In the genomic region with DNA sequence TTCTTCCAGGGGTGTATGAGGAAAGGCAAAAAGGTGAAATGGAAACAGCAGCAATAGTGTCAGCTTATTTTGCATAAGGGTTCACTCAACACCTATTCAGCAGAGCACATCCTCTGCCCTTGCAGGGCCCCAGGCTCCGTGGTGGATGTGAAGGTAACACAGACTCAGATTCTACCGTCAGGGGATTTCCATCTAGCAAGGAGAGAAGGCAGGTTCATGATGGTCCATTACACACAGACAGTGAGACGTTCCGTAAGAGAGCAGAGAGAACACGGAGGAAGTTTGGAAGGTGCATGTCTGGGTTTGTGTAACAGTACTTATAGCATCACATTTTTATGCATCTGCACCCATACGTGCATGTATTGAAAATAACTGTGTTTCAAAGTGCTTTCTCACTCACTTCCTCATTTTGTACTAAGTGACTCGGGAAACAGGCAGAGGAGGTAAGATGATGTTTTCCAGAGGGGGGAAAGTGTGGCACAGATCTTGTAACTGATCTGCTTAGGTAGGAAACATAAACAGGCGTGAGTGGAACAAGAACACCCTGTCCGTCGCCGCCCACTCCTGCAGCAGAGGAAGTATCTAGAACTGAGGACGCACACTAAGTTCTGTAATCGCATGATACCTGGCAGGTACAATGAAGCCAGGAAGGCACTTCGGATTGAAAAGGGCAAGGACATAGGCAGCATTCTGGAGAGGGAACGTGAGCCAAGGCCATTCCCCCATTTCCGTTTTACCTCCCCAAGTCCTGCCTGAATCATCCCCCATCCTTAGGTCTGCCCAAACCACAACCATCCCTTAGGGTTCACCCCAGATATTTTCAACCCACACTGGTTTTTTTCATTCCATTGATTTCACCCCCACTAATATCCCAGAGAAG, we compare ENCODE assay signal across 8 cellular contexts. TPM values are rescaled to one million over a fixed set of nuclear protein-coding genes. Genes with fewer than 3 reads are reported as not detected.
DNase-seq lines count a peak whose midpoint lies in the region; ATAC-seq, FAIRE-seq and TF ChIP-seq lines count a peak whose summit lies in the region.

No MANE protein-coding gene starts in this region.

- H3K36me3 ChIP-seq in HepG2 (replicated peaks in 1 of 2; ENCODE audit: control insufficient read depth in 1 of 2, insufficient read depth in 2 of 2, low read length in 2 of 2), result no peaks in the 10 kb centered on the region
- H3K36me3 ChIP-seq in upper lobe of right lung, result no peaks in the 10 kb centered on the region

- intact Hi-C loops in HepG2 (cut with micrococcal nuclease; ENCODE audit: unreplicated experiment), result no loop called here
- intact Hi-C loops in upper lobe of right lung (cut with DNase I), result no loop called here

- H3K9me3 ChIP-seq in HepG2 (ENCODE audit: low read length) (no peaks in the 10 kb centered on the region), upper lobe of right lung (no peaks in the 10 kb centered on the region)

- TF ChIP-seq RAD21 in HepG2 (CRISPR knock-in tag; IDR thresholded peaks at IDR 0.05), result no peak

- in situ Hi-C loops in G401 (cut with HindIII; ENCODE audit: low sequenced_read_pairs) (no loop called here), HepG2 (cut with HindIII; ENCODE audit: extremely low pct_ligation_motif_present, low pct_unique_long_range_greater_than_20kb) (no loop called here)

- TF ChIP-seq CTCF in HepG2 (CRISPR knock-in tag; IDR thresholded peaks at IDR 0.05) (no peak), upper lobe of right lung (IDR thresholded peaks at IDR 0.05) (no peak)

- BruUV-seq in HepG2 (replicated peaks; lab: Mats Ljungman, UMichigan), result no TSS peak

- 85% methylated on average over 15 of the region's 16 CpGs for WGBS in HepG2 (ENCODE audit: low lambda C conversion rate)

- ATAC-seq in GM19395 (IDR thresholded peaks at IDR 0.05; ENCODE audit: unreplicated experiment), result peak; percentile 70
- ATAC-seq in HG03354 (IDR thresholded peaks at IDR 0.05; ENCODE audit: poor library complexity, severe bottlenecking, unreplicated experiment), result peak; percentile 75
- no peak for ATAC-seq in HepG2
- no peak for ATAC-seq in upper lobe of right lung

- no peaks in the 10 kb centered on the region for H4K20me1 ChIP-seq in HepG2 (ENCODE audit: insufficient read depth, low read length)

- peak; percentile 38 for DNase-seq in G401 (ENCODE audit: low spot score)
- DNase-seq in HepG2 (ENCODE audit: low spot score), result no peak
- DNase-seq in upper lobe of right lung, result no peak
- no peak for DNase-seq in pons (ENCODE audit: low spot score)
- DNase-seq in NCI-H2227 treated with DMSO at 0.1 percent for 48 hours (lab: John Stamatoyannopoulos, UW), result no peak

- H3K4me3 ChIP-seq in HepG2 (replicated peaks in 1 of 3; ENCODE audit: insufficient read depth in 1 of 3, low read depth in 2 of 3, low read length in 3 of 3) (peak overlapping the region in 2 of 3 experiments; percentile 50 to 68; a peak in 5 of 6 replicates), upper lobe of right lung (peak overlapping the region; percentile 64)

- H3K4me2 ChIP-seq in HepG2 (ENCODE audit: low read depth, low read length), result peak overlapping the region; percentile 81

- no peaks in the 10 kb centered on the region for H3K79me2 ChIP-seq in HepG2 (ENCODE audit: insufficient read depth, low read length)

- no peak for FAIRE-seq in HepG2 (lab: Jason Lieb, UNC)

- no peak overlapping the region for H2AFZ ChIP-seq in HepG2 (ENCODE audit: low read length)

- peak overlapping the region; percentile 40; the same call in 1 of the 2 replicates for H3K9ac ChIP-seq in HepG2 (ENCODE audit: insufficient read depth, low read depth, low read length)

- POLR2A ChIA-PET in HepG2 (lab: Yijun Ruan, JAX), result no interaction called here

- TF ChIP-seq EP300 in HepG2 (IDR thresholded peaks at IDR 0.05; ENCODE audit: low read depth in 2 of 2, low read length in 2 of 2) (no peak), HepG2 (CRISPR knock-in tag; IDR thresholded peaks at IDR 0.05; ENCODE audit: borderline replicate concordance) (no peak)

- H3K27ac ChIP-seq in angular gyrus (ENCODE audit: low read depth, low read length) (peak overlapping the region; percentile 78), HepG2 (ENCODE audit: extremely low read length, insufficient read depth, low read length) (no peak overlapping the region), upper lobe of right lung (peak overlapping the region; percentile 55)

- H3K27me3 ChIP-seq in HepG2 (ENCODE audit: control insufficient read depth in 1 of 2, insufficient read depth in 2 of 2, low read length in 2 of 2) (peaks cover 0 to 36% of the 10 kb centered on the region in 2 experiments; a peak in 2 of 5 replicates), upper lobe of right lung (peaks cover 18% of the 10 kb centered on the region)

- H3K4me1 ChIP-seq in HepG2 (ENCODE audit: insufficient read depth, low read length) (no peaks in the 10 kb centered on the region; the same call in 1 of the 2 replicates), upper lobe of right lung (peaks cover 4% of the 10 kb centered on the region)

- CTCF ChIA-PET in HepG2 (lab: Yijun Ruan, JAX; ENCODE audit: low intra/inter-chr PET ratio, low total read pairs), result no interaction called here

- no peak for TF ChIP-seq POLR2A in HepG2 (IDR thresholded peaks at IDR 0.05; ENCODE audit: insufficient read depth in 1 of 2, low read depth in 2 of 2, low read length in 2 of 2)

TF ChIP-seq in HepG2, 621 proteins besides CTCF, POLR2A, EP300 and RAD21 (continues in another document):
- TF ChIP-seq, protein P1, sequence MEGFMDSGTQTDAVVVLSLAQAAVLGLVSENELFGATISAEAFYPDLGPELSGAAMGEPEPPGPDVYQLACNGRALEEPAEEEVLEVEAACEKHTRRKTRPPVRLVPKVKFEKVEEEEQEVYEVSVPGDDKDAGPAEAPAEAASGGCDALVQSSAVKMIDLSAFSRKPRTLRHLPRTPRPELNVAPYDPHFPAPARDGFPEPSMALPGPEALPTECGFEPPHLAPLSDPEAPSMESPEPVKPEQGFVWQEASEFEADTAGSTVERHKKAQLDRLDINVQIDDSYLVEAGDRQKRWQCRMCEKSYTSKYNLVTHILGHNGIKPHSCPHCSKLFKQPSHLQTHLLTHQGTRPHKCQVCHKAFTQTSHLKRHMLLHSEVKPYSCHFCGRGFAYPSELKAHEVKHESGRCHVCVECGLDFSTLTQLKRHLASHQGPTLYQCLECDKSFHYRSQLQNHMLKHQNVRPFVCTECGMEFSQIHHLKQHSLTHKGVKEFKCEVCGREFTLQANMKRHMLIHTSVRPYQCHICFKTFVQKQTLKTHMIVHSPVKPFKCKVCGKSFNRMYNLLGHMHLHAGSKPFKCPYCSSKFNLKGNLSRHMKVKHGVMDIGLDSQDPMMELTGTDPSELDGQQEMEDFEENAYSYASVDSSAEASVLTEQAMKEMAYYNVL (CRISPR knock-in tag; IDR thresholded peaks at IDR 0.05; ENCODE audit: borderline replicate concordance), result no peak
- no peak for TF ChIP-seq SYNCRIP (IDR thresholded peaks at IDR 0.05; ENCODE audit: insufficient read depth, low read depth, low read length)
- TF ChIP-seq MIXL1 (CRISPR knock-in tag; IDR thresholded peaks at IDR 0.05), result no peak
- TF ChIP-seq ZNF225 (CRISPR knock-in tag; IDR thresholded peaks at IDR 0.05), result no peak
- TF ChIP-seq ZNF33A (CRISPR knock-in tag; IDR thresholded peaks at IDR 0.05; ENCODE audit: borderline replicate concordance), result no peak
- TF ChIP-seq HMG20B (CRISPR knock-in tag; conservative IDR thresholded peaks at IDR 0.05), result no peak
- TF ChIP-seq RBAK (CRISPR knock-in tag; IDR thresholded peaks at IDR 0.05), result no peak
- no peak for TF ChIP-seq HNRNPK (IDR thresholded peaks at IDR 0.05; ENCODE audit: low read depth, low read length, poor library complexity, severe bottlenecking)

RNA-seq across cellular contexts. Expression of a gene that starts 1.0 kb away (rescaled TPM):
- 0.49 TPM in 1 of 2 replicates, not detected in the other for total RNA-seq in G401 (2014; rRNA removed; shearing (Covaris generic))
- not detected in 2 replicates for total RNA-seq in HepG2 (2016; rRNA removed; fragmentation: Illumina TruSeq; extraction: Trizol)
- total RNA-seq in HepG2 (2016; cell fraction: cytosol; rRNA removed; fragmentation: Illumina TruSeq; extraction: Trizol; ENCODE audit: low read depth), result not detected in 2 replicates
- not detected in 2 replicates for total RNA-seq in HepG2 (2016; cell fraction: insoluble cytoplasmic fraction; rRNA removed; fragmentation: Illumina TruSeq; extraction: Trizol)
- not detected in 2 replicates for total RNA-seq in HepG2 (2016; cell fraction: membrane; rRNA removed; fragmentation: Illumina TruSeq; extraction: Trizol)
- not detected in 2 replicates for total RNA-seq in HepG2 (2016; cell fraction: nucleus; rRNA removed; fragmentation: Illumina TruSeq; extraction: Trizol)
- not detected in 2 replicates for polyA plus RNA-seq in HepG2 (2011; rRNA removed)
- not detected in 2 replicates for polyA plus RNA-seq in HepG2 (2011; cell fraction: cytosol; rRNA removed)
- polyA plus RNA-seq in HepG2 (2011; cell fraction: nucleus; rRNA removed), result not detected in 2 replicates
- polyA plus RNA-seq in HepG2 (2012), result 0.21 TPM in 1 of 2 replicates, not detected in the other
- not detected in 2 replicates for polyA plus RNA-seq in HepG2 (2016; cell fraction: cytosol; fragmentation: Illumina TruSeq; extraction: Trizol; ENCODE audit: low read depth)
- not detected in 2 replicates for polyA plus RNA-seq in HepG2 (2016; cell fraction: insoluble cytoplasmic fraction; fragmentation: Illumina TruSeq; extraction: Trizol; ENCODE audit: low read depth)
- not detected in 2 replicates for polyA plus RNA-seq in HepG2 (2016; cell fraction: membrane; fragmentation: Illumina TruSeq; extraction: Trizol; ENCODE audit: low read depth)
- not detected in 2 replicates for polyA plus RNA-seq in HepG2 (2016; cell fraction: nucleus; fragmentation: Illumina TruSeq; extraction: Trizol; ENCODE audit: insufficient read depth, low read depth)
- polyA minus RNA-seq in HepG2 (2011; rRNA and poly(A)+ RNA removed; ENCODE audit: low replicate concordance), result not detected in 2 replicates
- polyA minus RNA-seq in HepG2 (2011; cell fraction: cytosol; rRNA and poly(A)+ RNA removed), result not detected in 2 replicates
- not detected in 2 replicates for polyA minus RNA-seq in HepG2 (2011; cell fraction: nucleus; rRNA and poly(A)+ RNA removed)
- total RNA-seq in upper lobe of right lung, result not detected

Comparison
In these comparisons a context has a peak if more than half of its experiments do, and no peak if none do; other contexts are left out.
1. ATAC-seq: peak in GM19395 (single experiment) and HG03354 (single experiment); none in HepG2 (single experiment) and upper lobe of right lung (single experiment).